Comparison of ENCODE assay signal across 9 cellular contexts in genomic region chr2:44016282-44016681, GRCh38. TPM values are rescaled to one million over a fixed set of nuclear protein-coding genes. Genes with fewer than 3 reads are reported as not detected.
DNase-seq lines count a peak whose midpoint lies in the region; ATAC-seq, FAIRE-seq and TF ChIP-seq lines count a peak whose summit lies in the region.
"Had no signal": no experiment of that assay in that cellular context is flagged by ENCODE, and none has a peak within 500 bp of the region (broad histone marks: within the 10 kb centered on the region; RNA-seq: fewer than 3 reads in every experiment).

No MANE protein-coding gene starts in this region.

- H3K27ac ChIP-seq in liver (ENCODE audit: low read depth in 1 of 2, low read length in 2 of 2) = no peak overlapping the region
- H3K27ac ChIP-seq: neutrophil had no signal

- no peaks in the 10 kb centered on the region for H3K4me1 ChIP-seq in liver (ENCODE audit: control insufficient read depth in 4 of 4, insufficient read depth in 4 of 4, low read length in 3 of 4)

- no peak overlapping the region for H3K9ac ChIP-seq in liver (ENCODE audit: low read depth in 1 of 2, low read length in 2 of 2)

- WGBS in liver = 32% methylated on average over 6 of the region's 6 CpGs

- TF ChIP-seq CTCF in liver (IDR thresholded peaks at IDR 0.05; ENCODE audit: low read depth, low read length, missing input control) = no peak

- H3K4me3 ChIP-seq in MG63 (no peak overlapping the region), liver (ENCODE audit: low read depth in 1 of 3, low read length in 3 of 3) (no peak overlapping the region)

- no peak for FAIRE-seq in frontal cortex (lab: Jason Lieb, UNC)

- peak; percentile 7 to 45 for DNase-seq in AML-193 (lab: John Stamatoyannopoulos, UW)
- DNase-seq in MG63 = peak; percentile 32
- DNase-seq in amniotic epithelial cell (ENCODE audit: low read depth) = peak; percentile 57
- DNase-seq in superior temporal gyrus (ENCODE audit: extremely low spot score) = no peak
- no peak for DNase-seq in G401 (ENCODE audit: low spot score)
- no peak for DNase-seq in frontal cortex (ENCODE audit: low spot score in 2 of 2)

- H3K9me3 ChIP-seq in MG63 = no peaks in the 10 kb centered on the region
- no peaks in the 10 kb centered on the region for H3K9me3 ChIP-seq in liver (ENCODE audit: control insufficient read depth in 4 of 4, low read length in 3 of 4)
- H3K9me3 ChIP-seq: neutrophil had no signal

- in situ Hi-C loops in G401 (cut with HindIII; ENCODE audit: low sequenced_read_pairs) = no loop called here

- peaks cover 5% of the 10 kb centered on the region for H3K27me3 ChIP-seq in MG63
- peaks cover 0 to 3% (median 0%) of the 10 kb centered on the region in 4 donors for H3K27me3 ChIP-seq in liver (ENCODE audit: control insufficient read depth in 4 of 4, insufficient read depth in 4 of 4, low read length in 3 of 4)

- ATAC-seq in GM18909 (IDR thresholded peaks at IDR 0.05; ENCODE audit: poor library complexity, unreplicated experiment) = no peak

- H3K36me3 ChIP-seq in MG63 (no peaks in the 10 kb centered on the region), liver (ENCODE audit: control insufficient read depth in 4 of 4, insufficient read depth in 3 of 4, low read depth in 1 of 4, low read length in 3 of 4) (no peaks in the 10 kb centered on the region)
- H3K36me3 ChIP-seq: neutrophil had no signal

- no peak for TF ChIP-seq RAD21 in liver (IDR thresholded peaks at IDR 0.05)

TF ChIP-seq in liver, 16 proteins besides CTCF, POLR2A, EP300 and RAD21:
- TF ChIP-seq FOXA1 (IDR thresholded peaks at IDR 0.05) (no peak), REST (IDR thresholded peaks at IDR 0.05) (peak; percentile 99)

RNA-seq across cellular contexts. Expression of gene LRPPRC, which starts 20.5 kb away (rescaled TPM):
- 105 and 137 TPM in 2 replicates for total RNA-seq in MG63 (2014; rRNA removed; shearing (Covaris generic); ENCODE audit: low replicate concordance)
- total RNA-seq in liver = 10 to 100 TPM; 40.1 to 62.3 TPM
- polyA plus RNA-seq in liver = 10 to 100 TPM; 24.5 to 28.7 TPM
- 189 and 242 TPM in 2 replicates for total RNA-seq in G401 (2014; rRNA removed; shearing (Covaris generic))
- total RNA-seq in frontal cortex = 106 TPM

Comparison
In these comparisons a context has a peak if more than half of its experiments do, and no peak if none do; other contexts are left out.
1. DNase-seq: peak in AML-193 (2 of 2), MG63 (single experiment) and amniotic epithelial cell (single experiment); none in superior temporal gyrus (single experiment), G401 (single experiment) and frontal cortex (0 of 2).